In the genomic region with DNA sequence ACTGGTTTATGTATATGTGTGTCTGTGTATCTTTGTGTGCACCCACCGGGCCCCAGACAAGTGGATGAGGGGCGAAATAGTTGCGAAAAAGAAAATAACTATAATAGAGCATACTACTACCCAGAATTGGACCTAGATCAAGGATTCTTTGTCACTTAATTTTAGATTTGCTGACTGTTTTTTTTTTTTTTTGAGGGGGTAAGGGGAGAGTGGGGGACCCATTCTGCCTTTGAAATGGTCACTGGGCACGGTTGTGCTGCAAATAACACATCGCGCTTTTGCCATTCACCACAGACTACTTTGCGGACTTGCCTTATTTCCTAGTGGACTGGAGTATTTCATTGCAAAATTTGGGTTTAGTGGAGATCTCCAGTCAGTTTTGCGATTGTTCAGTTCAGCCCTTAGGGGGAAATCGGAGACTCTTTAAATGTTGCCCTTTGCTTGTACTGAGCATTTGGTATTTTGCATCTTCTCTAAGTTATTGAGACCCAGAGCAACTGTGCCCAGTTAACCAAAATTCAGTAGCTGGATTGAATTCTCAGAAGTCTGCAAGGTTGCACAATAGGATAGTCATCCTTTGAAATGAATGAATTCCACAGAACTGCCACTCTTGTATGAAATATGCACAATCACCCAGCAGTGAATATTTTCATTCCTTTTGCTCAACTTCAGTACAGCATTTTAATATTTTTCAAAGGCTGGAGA, we compare ENCODE assay signal across 8 cellular contexts. TPM values are rescaled to one million over a fixed set of nuclear protein-coding genes. Genes with fewer than 3 reads are reported as not detected.
A peak's percentile ranks its signal among the peaks of the same experiment; 100 is the strongest.
DNase-seq lines count a peak whose midpoint lies in the region; ATAC-seq and TF ChIP-seq lines count a peak whose summit lies in the region.

No MANE protein-coding gene starts in this region.

- H3K27me3 ChIP-seq in H7 (ENCODE audit: control insufficient read depth, insufficient read depth, low read length) (peaks cover 11% of the 10 kb centered on the region; the same call in 1 of the 2 replicates), SU-DHL-6 (ENCODE audit: low read length) (no peaks in the 10 kb centered on the region)

- TF ChIP-seq CTCF in SU-DHL-6 (IDR thresholded peaks at IDR 0.05; ENCODE audit: insufficient read depth, low read length, poor library complexity, severe bottlenecking) (no peak), fibroblast of pulmonary artery (IDR thresholded peaks at IDR 0.05; ENCODE audit: low read length, missing control alignments) (no peak), GM10266 (IDR thresholded peaks at IDR 0.05; ENCODE audit: control insufficient read depth, insufficient read depth, low read depth, missing control alignments) (no peak)

- H3F3A ChIP-seq in SU-DHL-6 (ENCODE audit: insufficient read depth), result peaks cover 13% of the 10 kb centered on the region; the same call in 1 of the 2 replicates

- peak overlapping the region; percentile 64 for H3K4me2 ChIP-seq in SU-DHL-6 (ENCODE audit: low read depth, low read length, poor library complexity, severe bottlenecking)

- no peaks in the 10 kb centered on the region for H3K9me2 ChIP-seq in SU-DHL-6 (replicated peaks; ENCODE audit: insufficient read depth, low read length)

- H3K79me2 ChIP-seq in SU-DHL-6 (ENCODE audit: insufficient read depth, low read length), result peaks cover 82% of the 10 kb centered on the region

- peaks cover 17% of the 10 kb centered on the region; the same call in 1 of the 2 replicates for H4K20me1 ChIP-seq in SU-DHL-6 (ENCODE audit: low read depth, low read length)

- DNase-seq in H7 (no peak), fibroblast of pulmonary artery (ENCODE audit: low read depth) (peak; percentile 83), sciatic nerve (ENCODE audit: low spot score) (no peak), cerebellum (ENCODE audit: low spot score) (no peak), GM10266 (ENCODE audit: extremely low spot score) (no peak)
- no peak for DNase-seq in stimulated activated CD8-positive, alpha-beta memory T cell treated with anti-CD3 and anti-CD28 coated beads, Interleukin-4, amount 100 ng/mL, for 48 hours

- peak overlapping the region; percentile 86 for H3K27ac ChIP-seq in SU-DHL-6 (ENCODE audit: low read depth, low read length)

- H3K9ac ChIP-seq in SU-DHL-6 (ENCODE audit: low read length), result peak overlapping the region; percentile 91

- H3K9me3 ChIP-seq in SU-DHL-6 (ENCODE audit: insufficient read depth, low read length), result no peaks in the 10 kb centered on the region

- H3K4me3 ChIP-seq in H7 (ENCODE audit: insufficient read depth, low read depth, low read length) (peak overlapping the region; percentile 84), SU-DHL-6 (ENCODE audit: insufficient read depth, low read length, poor library complexity, severe bottlenecking) (peak overlapping the region; percentile 95), fibroblast of pulmonary artery (replicated peaks; ENCODE audit: low read depth, low read length) (peak overlapping the region; percentile 98)

- ATAC-seq in sciatic nerve, result peak; percentile 48
- no peak for ATAC-seq in GM21528 (IDR thresholded peaks at IDR 0.05; ENCODE audit: low FRiP score, unreplicated experiment)

- intact Hi-C loops in sciatic nerve (cut with DNase I), result loop anchor here (5.0 to 10.0 kb wide), 2 partner anchors 215 to 857 kb away; no protein-coding TSS in a partner anchor

- H3K36me3 ChIP-seq in H7 (replicated peaks; ENCODE audit: control insufficient read depth, insufficient read depth, low read length) (peaks cover 5% of the 10 kb centered on the region), SU-DHL-6 (ENCODE audit: low read length) (peaks cover 20% of the 10 kb centered on the region)

- no peak overlapping the region for H2AFZ ChIP-seq in SU-DHL-6 (ENCODE audit: low read depth, low read length, severe bottlenecking)

RNA-seq across cellular contexts. Expression of a gene that starts 2.8 kb away (rescaled TPM):
- total RNA-seq in H7 (2014; rRNA removed; shearing (Covaris generic)), result 70.4 and 77.3 TPM in 2 replicates
- total RNA-seq in sciatic nerve, result 184 TPM
- total RNA-seq in cerebellum, result 146 TPM
